1 cellular context compared by ENCODE assay signal in the genomic region with DNA sequence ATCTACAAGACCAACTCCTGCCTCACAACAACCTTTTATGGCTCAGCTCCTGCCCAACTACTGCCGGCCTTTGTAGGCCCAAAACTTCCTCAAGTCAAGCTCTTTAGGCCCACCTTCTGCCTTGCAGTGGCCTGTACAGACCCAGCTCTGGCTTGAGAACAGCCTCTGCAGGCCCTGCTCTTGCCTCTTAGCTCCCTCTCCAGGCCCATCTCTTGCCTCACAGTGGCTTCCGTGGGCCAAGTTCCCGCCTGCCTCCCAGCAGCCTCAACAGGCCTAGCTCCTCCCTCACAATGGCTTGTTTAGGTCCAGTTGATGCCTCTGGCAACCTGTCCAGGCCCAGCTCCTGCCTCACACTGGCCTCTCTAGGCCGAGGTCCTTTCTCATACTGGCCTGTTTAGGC.
TF ChIP-seq lines count a peak whose summit lies in the region.

No MANE protein-coding gene starts in this region.

TF ChIP-seq in K562, 482 proteins besides CTCF, POLR2A, EP300 and RAD21 (continued from another document):
- TF ChIP-seq, protein P1, sequence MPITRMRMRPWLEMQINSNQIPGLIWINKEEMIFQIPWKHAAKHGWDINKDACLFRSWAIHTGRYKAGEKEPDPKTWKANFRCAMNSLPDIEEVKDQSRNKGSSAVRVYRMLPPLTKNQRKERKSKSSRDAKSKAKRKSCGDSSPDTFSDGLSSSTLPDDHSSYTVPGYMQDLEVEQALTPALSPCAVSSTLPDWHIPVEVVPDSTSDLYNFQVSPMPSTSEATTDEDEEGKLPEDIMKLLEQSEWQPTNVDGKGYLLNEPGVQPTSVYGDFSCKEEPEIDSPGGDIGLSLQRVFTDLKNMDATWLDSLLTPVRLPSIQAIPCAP (CRISPR knock-in tag; IDR thresholded peaks at IDR 0.05; ENCODE audit: borderline replicate concordance), result no peak
- TF ChIP-seq NFATC3 (IDR thresholded peaks at IDR 0.05), result no peak
- no peak for TF ChIP-seq EGR1 (conservative IDR thresholded peaks at IDR 0.05)
- TF ChIP-seq, protein P2, sequence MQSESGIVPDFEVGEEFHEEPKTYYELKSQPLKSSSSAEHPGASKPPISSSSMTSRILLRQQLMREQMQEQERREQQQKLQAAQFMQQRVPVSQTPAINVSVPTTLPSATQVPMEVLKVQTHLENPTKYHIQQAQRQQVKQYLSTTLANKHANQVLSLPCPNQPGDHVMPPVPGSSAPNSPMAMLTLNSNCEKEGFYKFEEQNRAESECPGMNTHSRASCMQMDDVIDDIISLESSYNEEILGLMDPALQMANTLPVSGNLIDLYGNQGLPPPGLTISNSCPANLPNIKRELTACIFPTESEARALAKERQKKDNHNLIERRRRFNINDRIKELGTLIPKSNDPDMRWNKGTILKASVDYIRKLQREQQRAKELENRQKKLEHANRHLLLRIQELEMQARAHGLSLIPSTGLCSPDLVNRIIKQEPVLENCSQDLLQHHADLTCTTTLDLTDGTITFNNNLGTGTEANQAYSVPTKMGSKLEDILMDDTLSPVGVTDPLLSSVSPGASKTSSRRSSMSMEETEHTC (IDR thresholded peaks at IDR 0.05), result no peak
- no peak for TF ChIP-seq ELF1 (tag; IDR thresholded peaks at IDR 0.05)
- no peak for TF ChIP-seq NFIC (IDR thresholded peaks at IDR 0.05)
- no peak for TF ChIP-seq ZNF311 (CRISPR knock-in tag; IDR thresholded peaks at IDR 0.05)
- TF ChIP-seq ZNF282 (CRISPR knock-in tag; IDR thresholded peaks at IDR 0.05), result no peak
- no peak for TF ChIP-seq NR2C2 (CRISPR knock-in tag; IDR thresholded peaks at IDR 0.05)
- TF ChIP-seq NR2C2 (tag; IDR thresholded peaks at IDR 0.05), result no peak
- TF ChIP-seq ZFX (CRISPR knock-in tag; IDR thresholded peaks at IDR 0.05), result no peak
- no peak for TF ChIP-seq CREBBP (IDR thresholded peaks at IDR 0.05; ENCODE audit: low read depth, low read length)
- TF ChIP-seq, protein P3, sequence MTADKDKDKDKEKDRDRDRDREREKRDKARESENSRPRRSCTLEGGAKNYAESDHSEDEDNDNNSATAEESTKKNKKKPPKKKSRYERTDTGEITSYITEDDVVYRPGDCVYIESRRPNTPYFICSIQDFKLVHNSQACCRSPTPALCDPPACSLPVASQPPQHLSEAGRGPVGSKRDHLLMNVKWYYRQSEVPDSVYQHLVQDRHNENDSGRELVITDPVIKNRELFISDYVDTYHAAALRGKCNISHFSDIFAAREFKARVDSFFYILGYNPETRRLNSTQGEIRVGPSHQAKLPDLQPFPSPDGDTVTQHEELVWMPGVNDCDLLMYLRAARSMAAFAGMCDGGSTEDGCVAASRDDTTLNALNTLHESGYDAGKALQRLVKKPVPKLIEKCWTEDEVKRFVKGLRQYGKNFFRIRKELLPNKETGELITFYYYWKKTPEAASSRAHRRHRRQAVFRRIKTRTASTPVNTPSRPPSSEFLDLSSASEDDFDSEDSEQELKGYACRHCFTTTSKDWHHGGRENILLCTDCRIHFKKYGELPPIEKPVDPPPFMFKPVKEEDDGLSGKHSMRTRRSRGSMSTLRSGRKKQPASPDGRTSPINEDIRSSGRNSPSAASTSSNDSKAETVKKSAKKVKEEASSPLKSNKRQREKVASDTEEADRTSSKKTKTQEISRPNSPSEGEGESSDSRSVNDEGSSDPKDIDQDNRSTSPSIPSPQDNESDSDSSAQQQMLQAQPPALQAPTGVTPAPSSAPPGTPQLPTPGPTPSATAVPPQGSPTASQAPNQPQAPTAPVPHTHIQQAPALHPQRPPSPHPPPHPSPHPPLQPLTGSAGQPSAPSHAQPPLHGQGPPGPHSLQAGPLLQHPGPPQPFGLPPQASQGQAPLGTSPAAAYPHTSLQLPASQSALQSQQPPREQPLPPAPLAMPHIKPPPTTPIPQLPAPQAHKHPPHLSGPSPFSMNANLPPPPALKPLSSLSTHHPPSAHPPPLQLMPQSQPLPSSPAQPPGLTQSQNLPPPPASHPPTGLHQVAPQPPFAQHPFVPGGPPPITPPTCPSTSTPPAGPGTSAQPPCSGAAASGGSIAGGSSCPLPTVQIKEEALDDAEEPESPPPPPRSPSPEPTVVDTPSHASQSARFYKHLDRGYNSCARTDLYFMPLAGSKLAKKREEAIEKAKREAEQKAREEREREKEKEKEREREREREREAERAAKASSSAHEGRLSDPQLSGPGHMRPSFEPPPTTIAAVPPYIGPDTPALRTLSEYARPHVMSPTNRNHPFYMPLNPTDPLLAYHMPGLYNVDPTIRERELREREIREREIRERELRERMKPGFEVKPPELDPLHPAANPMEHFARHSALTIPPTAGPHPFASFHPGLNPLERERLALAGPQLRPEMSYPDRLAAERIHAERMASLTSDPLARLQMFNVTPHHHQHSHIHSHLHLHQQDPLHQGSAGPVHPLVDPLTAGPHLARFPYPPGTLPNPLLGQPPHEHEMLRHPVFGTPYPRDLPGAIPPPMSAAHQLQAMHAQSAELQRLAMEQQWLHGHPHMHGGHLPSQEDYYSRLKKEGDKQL (CRISPR knock-in tag; IDR thresholded peaks at IDR 0.05; ENCODE audit: borderline replicate concordance), result no peak
- no peak for TF ChIP-seq ZNF583 (CRISPR knock-in tag; IDR thresholded peaks at IDR 0.05)
